In genomic region chr6:19135706-19136105, GRCh38 we compare ENCODE assay signal across 27 cellular contexts.
"Had no signal": no experiment of that assay in that cellular context is flagged by ENCODE, and none has a peak within 500 bp of the region (broad histone marks: within the 10 kb centered on the region; RNA-seq: fewer than 3 reads in every experiment).

No MANE protein-coding gene starts in this region.

- H3K27me3 ChIP-seq: neural progenitor cell, ovary, right lobe of liver, sigmoid colon, suprapubic skin, testis, tibial nerve, upper lobe of right lung, uterus had no signal

- DNase-seq: naive thymus-derived CD4-positive, alpha-beta T cell; natural killer cell; occipital lobe; ovary; posterior cingulate gyrus; psoas muscle; right cardiac atrium; right lobe of liver; sigmoid colon; small intestine; stimulated activated CD4-positive, alpha-beta T cell treated with anti-CD3 and anti-CD28 coated beads, Interleukin-15, amount 100 ng/mL, for 24 hours; stimulated activated CD4-positive, alpha-beta T cell treated with anti-CD3 and anti-CD28 coated beads, Interleukin-2, amount 100 ng/mL, for 24 hours; stimulated activated CD4-positive, alpha-beta T cell treated with anti-CD3 and anti-CD28 coated beads, Interleukin-2, amount 100 ng/mL, for 48 hours; stimulated activated CD4-positive, alpha-beta T cell treated with anti-CD3 and anti-CD28 coated beads, Interleukin-4, amount 100 ng/mL, for 24 hours; stimulated activated naive B cell treated with anti-CD40 and anti-IgM and Interleukin-4, amounts not matched to agents 10 μg/mL and 1 μg/mL and 100 μg/mL, for 72 hours; stimulated activated naive CD4-positive, alpha-beta T cell treated with Interleukin-2 at 50 U/mL for 16 hours; stimulated activated naive CD8-positive, alpha-beta T cell treated with anti-CD3 and anti-CD28 coated beads, Interleukin-15, amount 100 ng/mL, for 72 hours; substantia nigra; testis; trophoblast cell; upper lobe of right lung; uterus had no signal

- H3K4me3 ChIP-seq: neural progenitor cell, ovary, psoas muscle, right lobe of liver, sigmoid colon, suprapubic skin, testis, tibial nerve, upper lobe of right lung, uterus had no signal

- H3K27ac ChIP-seq: neural progenitor cell, ovary, parathyroid adenoma, psoas muscle, right lobe of liver, sigmoid colon, suprapubic skin, testis, tibial nerve, upper lobe of right lung, uterus had no signal

- ATAC-seq: naive thymus-derived CD4-positive, alpha-beta T cell; psoas muscle; right cardiac atrium; right lobe of liver; stimulated activated effector memory CD8-positive, alpha-beta T cell treated with anti-CD3 and anti-CD28 coated beads, Interleukin-12 subunit alpha, Interleukin-12 subunit beta, amount 100 ng/mL, for 72 hours; stimulated activated naive B cell treated with anti-CD40 and anti-IgM and Interleukin-4, amounts not matched to agents 10 μg/mL and 1 μg/mL and 100 μg/mL, for 72 hours; stimulated activated naive CD8-positive, alpha-beta T cell treated with anti-CD3 and anti-CD28 coated beads, Interleukin-15, amount 100 ng/mL, for 72 hours; upper lobe of right lung had no signal

- H3K9me3 ChIP-seq: ovary, psoas muscle, right lobe of liver, sigmoid colon, suprapubic skin, testis, tibial nerve, upper lobe of right lung, uterus had no signal

- H3K4me1 ChIP-seq: parathyroid adenoma, psoas muscle, right lobe of liver, sigmoid colon, suprapubic skin, tibial nerve, upper lobe of right lung, uterus had no signal

- H3K36me3 ChIP-seq: neural progenitor cell, ovary, right lobe of liver, sigmoid colon, suprapubic skin, tibial nerve, upper lobe of right lung, uterus had no signal
